32 cellular contexts compared by ENCODE assay signal in the genomic region with DNA sequence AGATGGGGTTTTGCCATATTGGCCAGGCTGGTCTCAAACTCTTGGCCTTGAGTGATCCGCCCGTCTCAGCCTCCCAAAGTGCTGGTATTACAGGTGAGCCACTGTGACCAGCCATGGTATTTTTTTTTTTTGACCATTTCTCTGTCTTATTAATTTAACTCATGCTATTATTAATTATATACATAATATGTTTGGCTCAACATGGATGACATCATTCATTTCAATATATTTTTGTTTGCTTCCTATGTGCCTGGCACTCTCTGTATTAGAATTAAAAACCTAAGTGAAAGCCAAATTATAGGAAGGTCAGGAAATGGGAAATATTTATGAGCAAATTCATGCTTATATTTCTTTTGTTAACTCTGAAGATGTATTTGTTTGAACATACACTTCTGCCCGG.
"Had no signal": no experiment of that assay in that cellular context is flagged by ENCODE, and none has a peak within 500 bp of the region (broad histone marks: within the 10 kb centered on the region; RNA-seq: fewer than 3 reads in every experiment).

No MANE protein-coding gene starts in this region.

- H3K4me3 Mint-ChIP-seq: activated naive CD4-positive, alpha-beta T cell treated with anti-CD3 and anti-CD28 coated beads for 36 hours; activated naive CD8-positive, alpha-beta T cell treated with anti-CD3 and anti-CD28 coated beads for 36 hours; activated T-helper 1 cell treated with anti-CD3 and anti-CD28 coated beads, Interleukin-12 subunit alpha, Interleukin-12 subunit beta, Interleukin-2, Interleukin-4 antibody, amounts not matched to agents 30 ng/mL and 10 ng/mL and 1 ng/mL, durations not matched to agents 14 hours and 24 hours and 36 hours; brain; neural progenitor cell; T-helper 2 cell treated with Interferon-gamma antibody and Interleukin-4, amounts not matched to agents 5 μg/mL and 100 μg/mL, for 36 hours had no signal

- H2AFZ ChIP-seq: hepatocyte, neural progenitor cell had no signal

- H3K9ac ChIP-seq: neural progenitor cell had no signal

- H3K4me1 ChIP-seq: colonic mucosa, gastroesophageal sphincter, neural progenitor cell, stomach, thyroid gland had no signal

- H3K27ac ChIP-seq: adrenal gland, ascending aorta, cardiac muscle cell, colonic mucosa, dorsolateral prefrontal cortex, gastroesophageal sphincter, hepatocyte, neural progenitor cell, stomach, thyroid gland, vagina had no signal

- DNase-seq: activated CD4-positive, alpha-beta T cell treated with anti-CD3 and anti-CD28 coated beads for 48 hours; activated CD4-positive, alpha-beta T cell treated with anti-CD3 and anti-CD28 coated beads, Interleukin-2, amount 50 U/mL, for 48 hours; activated CD8-positive, alpha-beta memory T cell treated with anti-CD3 and anti-CD28 coated beads, Interleukin-2, amount 50 U/mL, for 4 hours; activated effector memory CD4-positive, alpha-beta T cell treated with anti-CD3 and anti-CD28 coated beads, Interleukin-2, amount 50 U/mL, for 16 hours; activated naive CD4-positive, alpha-beta T cell treated with anti-CD3 and anti-CD28 coated beads for 36 hours; activated naive CD8-positive, alpha-beta T cell treated with anti-CD3 and anti-CD28 coated beads for 36 hours; activated T-cell treated with anti-CD3 and anti-CD28 coated beads, Interleukin-2, amount 50 U/mL, for 1 hour; adrenal gland; cerebellar nuclear complex; colonic mucosa; dorsolateral prefrontal cortex; effector memory CD4-positive, alpha-beta T cell; erythroblast; left cardiac atrium; left ventricle myocardium superior; naive B cell; right cardiac atrium; stimulated activated CD4-positive, alpha-beta T cell treated with anti-CD3 and anti-CD28 coated beads, Interleukin-2, amount 100 ng/mL, for 48 hours; stomach; T-helper 1 cell; thyroid gland; upper lobe of left lung had no signal

- ATAC-seq: gastroesophageal sphincter, left ventricle myocardium superior had no signal

- H3K4me3 ChIP-seq: adrenal gland, ascending aorta, cardiac muscle cell, colonic mucosa, dorsolateral prefrontal cortex, gastroesophageal sphincter, hepatocyte, neural progenitor cell, stomach, thyroid gland, upper lobe of left lung, vagina had no signal

- H3K27ac Mint-ChIP-seq: activated naive CD4-positive, alpha-beta T cell treated with anti-CD3 and anti-CD28 coated beads for 36 hours; activated naive CD8-positive, alpha-beta T cell treated with anti-CD3 and anti-CD28 coated beads for 36 hours; neural progenitor cell; T-helper 2 cell treated with Interferon-gamma antibody and Interleukin-4, amounts not matched to agents 5 μg/mL and 100 μg/mL, for 36 hours had no signal

- H3K9me3 Mint-ChIP-seq: activated naive CD4-positive, alpha-beta T cell treated with anti-CD3 and anti-CD28 coated beads for 36 hours; activated naive CD8-positive, alpha-beta T cell treated with anti-CD3 and anti-CD28 coated beads for 36 hours; activated T-helper 1 cell treated with anti-CD3 and anti-CD28 coated beads, Interleukin-12 subunit alpha, Interleukin-12 subunit beta, Interleukin-2, Interleukin-4 antibody, amounts not matched to agents 30 ng/mL and 10 ng/mL and 1 ng/mL, durations not matched to agents 14 hours and 24 hours and 36 hours; T-helper 2 cell treated with Interferon-gamma antibody and Interleukin-4, amounts not matched to agents 5 μg/mL and 100 μg/mL, for 36 hours had no signal

- FAIRE-seq: keratinocyte had no signal

- H3K27me3 ChIP-seq: adrenal gland, ascending aorta, cardiac muscle cell, colonic mucosa, dorsolateral prefrontal cortex, gastroesophageal sphincter, hepatocyte, neural progenitor cell, stomach, thyroid gland, upper lobe of left lung, vagina had no signal

- H3K36me3 ChIP-seq: adrenal gland, ascending aorta, cardiac muscle cell, colonic mucosa, gastroesophageal sphincter, neural progenitor cell, stomach, thyroid gland, upper lobe of left lung, vagina had no signal

- H3K9me3 ChIP-seq: adrenal gland, ascending aorta, colonic mucosa, gastroesophageal sphincter, stomach, thyroid gland, upper lobe of left lung, vagina had no signal

- H3K27me3 Mint-ChIP-seq: naive B cell had no signal

- H3K4me2 ChIP-seq: hepatocyte, neural progenitor cell had no signal

- H3K79me2 ChIP-seq: hepatocyte had no signal
